ENCODE assay signal across 10 cellular contexts in the genomic region with DNA sequence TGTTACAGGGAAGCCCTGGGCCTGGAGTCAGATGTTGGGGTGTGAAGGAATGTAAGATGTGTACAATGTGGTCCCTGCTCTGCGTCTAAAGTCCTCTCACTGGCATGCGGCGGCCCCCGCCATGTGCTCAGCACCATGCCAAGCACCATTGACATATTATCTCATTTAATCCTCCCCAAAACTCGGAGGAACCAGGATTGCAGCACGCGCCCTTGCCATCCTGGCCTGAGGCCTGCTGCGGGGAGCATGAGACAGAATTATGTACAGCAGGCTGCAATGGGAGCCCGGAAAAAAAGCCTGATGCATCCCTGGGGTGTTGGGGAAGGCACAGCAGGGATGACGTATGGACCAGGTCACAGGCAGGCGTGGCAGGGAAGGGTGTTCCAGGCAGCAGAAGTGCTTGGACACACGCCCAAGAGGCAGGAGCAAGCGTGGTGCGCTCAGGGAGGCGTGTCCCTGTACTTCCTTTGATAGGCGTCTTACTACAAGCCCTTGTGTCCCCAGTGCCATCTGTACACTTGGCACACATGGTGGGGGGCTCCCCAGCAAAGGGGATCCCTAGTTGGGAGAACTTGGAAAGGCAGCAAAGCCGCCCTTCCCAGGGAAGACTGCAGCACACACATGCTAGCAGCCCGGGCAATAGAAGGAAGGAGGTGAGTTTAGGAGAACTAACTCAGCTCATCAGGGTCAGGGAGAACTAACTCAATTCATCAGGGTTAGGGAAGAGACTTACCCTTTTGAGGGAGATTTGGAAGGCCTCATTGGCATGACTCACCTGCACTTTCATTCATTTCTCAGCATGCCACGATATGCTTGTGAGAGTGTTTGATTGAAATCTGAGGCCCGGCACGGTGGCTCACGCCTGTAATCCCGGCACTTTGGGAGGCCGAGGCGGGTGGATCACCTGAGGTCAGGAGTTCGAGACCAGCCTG. TPM values are rescaled to one million over a fixed set of nuclear protein-coding genes. Genes with fewer than 3 reads are reported as not detected.
DNase-seq lines count a peak whose midpoint lies in the region; ATAC-seq and TF ChIP-seq lines count a peak whose summit lies in the region.
"Had no signal": no experiment of that assay in that cellular context is flagged by ENCODE, and none has a peak within 500 bp of the region (broad histone marks: within the 10 kb centered on the region; RNA-seq: fewer than 3 reads in every experiment).

No MANE protein-coding gene starts in this region.

- H3K4me3 ChIP-seq in dorsolateral prefrontal cortex (peak overlapping the region in 43 of 59 donors; percentile 16 to 84 (median 72)), muscle layer of duodenum (ENCODE audit: low read depth in 1 of 2, low read length in 2 of 2) (no peak overlapping the region)

- peaks cover 0 to 36% of the 10 kb centered on the region in 2 donors for H3K4me1 ChIP-seq in muscle layer of duodenum (ENCODE audit: control insufficient read depth in 1 of 2, insufficient read depth in 2 of 2, low read length in 2 of 2)

- H3K36me3 ChIP-seq in muscle layer of duodenum (ENCODE audit: control insufficient read depth in 1 of 2, insufficient read depth in 2 of 2, low read length in 2 of 2) = no peaks in the 10 kb centered on the region
- H3K36me3 ChIP-seq: neutrophil had no signal

- POLR2A ChIA-PET in HEK293T (lab: Yijun Ruan, JAX) = no interaction called here

- H3K9me3 Mint-ChIP-seq in activated T-cell treated with anti-CD3 and anti-CD28 coated beads, Interleukin-2, amount 50 U/mL, for 4 hours = no peaks in the 10 kb centered on the region

- ATAC-seq in GM21723 (IDR thresholded peaks at IDR 0.05; ENCODE audit: unreplicated experiment) = no peak
- ATAC-seq in activated T-cell treated with anti-CD3 and anti-CD28 coated beads, Interleukin-2, amount 50 U/mL, for 4 hours = no peak
- no peak for ATAC-seq in GM18873 (IDR thresholded peaks at IDR 0.05; ENCODE audit: low FRiP score, unreplicated experiment)

- no peaks in the 10 kb centered on the region for H3K27me3 Mint-ChIP-seq in activated T-cell treated with anti-CD3 and anti-CD28 coated beads, Interleukin-2, amount 50 U/mL, for 4 hours (ENCODE audit: low read depth)

- no peaks in the 10 kb centered on the region for H3K9me3 ChIP-seq in muscle layer of duodenum (ENCODE audit: control insufficient read depth in 1 of 2, low read length in 2 of 2)
- H3K9me3 ChIP-seq: neutrophil had no signal

- intact Hi-C loops in dorsolateral prefrontal cortex (cut with DNase I) = loop anchor here (2.0 to 5.0 kb wide), 3 partner anchors 15 to 1096 kb away; a partner anchor contains a TSS

- H3K27ac ChIP-seq in C4-2B (peak overlapping the region; percentile 50), dorsolateral prefrontal cortex (peak overlapping the region in 51 of 59 donors; percentile 6 to 87 (median 77)), muscle layer of duodenum (ENCODE audit: low read length) (peak overlapping the region; percentile 1)
- H3K27ac ChIP-seq: neutrophil had no signal

- H3K4me1 Mint-ChIP-seq in activated T-cell treated with anti-CD3 and anti-CD28 coated beads, Interleukin-2, amount 50 U/mL, for 4 hours (ENCODE audit: low read depth) = peaks cover 12% of the 10 kb centered on the region

- no peaks in the 10 kb centered on the region for H3K36me3 Mint-ChIP-seq in activated T-cell treated with anti-CD3 and anti-CD28 coated beads, Interleukin-2, amount 50 U/mL, for 4 hours (ENCODE audit: insufficient read depth)

- no peak for TF ChIP-seq CTCF in C4-2B (conservative IDR thresholded peaks at IDR 0.05)
- TF ChIP-seq CTCF in dorsolateral prefrontal cortex (IDR thresholded peaks at IDR 0.05 in 54 of 56, conservative IDR thresholded peaks at IDR 0.05 in 2 of 56; ENCODE audit: low read depth in 1 of 56, partially characterized antibody in 56 of 56) = no peak

- H3K4me3 Mint-ChIP-seq in activated T-cell treated with anti-CD3 and anti-CD28 coated beads, Interleukin-2, amount 50 U/mL, for 4 hours = no peak overlapping the region

- no peaks in the 10 kb centered on the region for H3K27me3 ChIP-seq in dorsolateral prefrontal cortex
- no peaks in the 10 kb centered on the region for H3K27me3 ChIP-seq in muscle layer of duodenum (ENCODE audit: low read depth, low read length)

- DNase-seq in NCI-H2171 treated with DMSO at 0.1 percent for 48 hours (lab: John Stamatoyannopoulos, UW) (peak; percentile 93), dorsolateral prefrontal cortex (peak in 4 of 10 donors; percentile 41 to 69 (median 54)), HEK293T (ENCODE audit: extremely low spot score) (no peak)
- DNase-seq in activated T-cell treated with anti-CD3 and anti-CD28 coated beads, Interleukin-2, amount 50 U/mL, for 4 hours = no peak

- CTCF ChIA-PET in HEK293T (lab: Yijun Ruan, JAX) = no interaction called here

TF ChIP-seq in HEK293T, 16 proteins besides CTCF, POLR2A, EP300 and RAD21:
- TF ChIP-seq SUZ12 (IDR thresholded peaks at IDR 0.05) = no peak
- TF ChIP-seq FOXM1 (IDR thresholded peaks at IDR 0.05; ENCODE audit: borderline replicate concordance) = no peak
- no peak for TF ChIP-seq FOXK2 (IDR thresholded peaks at IDR 0.05)
- TF ChIP-seq TARDBP (IDR thresholded peaks at IDR 0.05) = no peak
- TF ChIP-seq SP1 (IDR thresholded peaks at IDR 0.05) = no peak
- TF ChIP-seq LEF1 (IDR thresholded peaks at IDR 0.05; ENCODE audit: borderline replicate concordance) = no peak
- no peak for TF ChIP-seq ELF4 (IDR thresholded peaks at IDR 0.05)
- no peak for TF ChIP-seq HDGF (IDR thresholded peaks at IDR 0.05; ENCODE audit: borderline replicate concordance)
- no peak for TF ChIP-seq ZNF384 (IDR thresholded peaks at IDR 0.05)
- no peak for TF ChIP-seq CTBP1 (IDR thresholded peaks at IDR 0.05; ENCODE audit: borderline replicate concordance)
- no peak for TF ChIP-seq FOXA1 (IDR thresholded peaks at IDR 0.05)

RNA-seq across cellular contexts. Expression of a gene that starts 3.5 kb away (rescaled TPM):
- total RNA-seq in dorsolateral prefrontal cortex = 10 to 100 TPM; 47.6 to 92.0 (median 62.5) TPM
- 1 to 10 TPM; 6.6 to 7.5 (median 7.1) TPM for total RNA-seq in activated T-cell treated with anti-CD3 and anti-CD28 coated beads, Interleukin-2, amount 50 U/mL, for 4 hours

RNA-seq across cellular contexts. Expression of a gene that starts 40.7 kb away (rescaled TPM):
- total RNA-seq in dorsolateral prefrontal cortex = 10 to 100 TPM; 15.0 to 72.0 (median 46.3) TPM
- total RNA-seq in activated T-cell treated with anti-CD3 and anti-CD28 coated beads, Interleukin-2, amount 50 U/mL, for 4 hours = under 1 TPM in 2 of 3 donors, not detected in 1; 0.05 to 0.08 TPM

RNA-seq across cellular contexts. Expression of a gene that starts 54.8 kb away (rescaled TPM):
- total RNA-seq in dorsolateral prefrontal cortex = under 1 TPM in 4 of 120 experiments, not detected in 116; 0.15 to 0.20 (median 0.18) TPM
- total RNA-seq in activated T-cell treated with anti-CD3 and anti-CD28 coated beads, Interleukin-2, amount 50 U/mL, for 4 hours = under 1 TPM in 1 of 3 donors, not detected in 2; 0.05 TPM
- total RNA-seq: activated CD8-positive, alpha-beta memory T cell treated with anti-CD3 and anti-CD28 coated beads for 36 hours had no signal

Comparison
In these comparisons a context has a peak if more than half of its experiments do, and no peak if none do; other contexts are left out.
1. H3K27ac ChIP-seq: peak in every context shown above with its lines; median percentile 77 in dorsolateral prefrontal cortex; 50 in C4-2B; 1 in muscle layer of duodenum.
2. H3K4me3 ChIP-seq: peak in dorsolateral prefrontal cortex (43 of 59); none in muscle layer of duodenum (0 of 2).
3. RNA of a gene that starts 3.5 kb away (total RNA-seq): 47.6 to 92.0 TPM in dorsolateral prefrontal cortex; 6.6 to 7.5 TPM in activated T-cell treated with anti-CD3 and anti-CD28 coated beads, Interleukin-2, amount 50 U/mL, for 4 hours; every median in the first group is over 4 times any median in the second.
4. RNA of a gene that starts 40.7 kb away (total RNA-seq): 15.0 to 72.0 TPM in dorsolateral prefrontal cortex; 0.05 to 0.08 TPM in activated T-cell treated with anti-CD3 and anti-CD28 coated beads, Interleukin-2, amount 50 U/mL, for 4 hours; every median in the first group is over 10 times any median in the second.